10 cellular contexts compared by ENCODE assay signal in genomic region chr3:125128861-125129501, GRCh38.
DNase-seq lines count a peak whose midpoint lies in the region; ATAC-seq and TF ChIP-seq lines count a peak whose summit lies in the region.
"Had no signal": no experiment of that assay in that cellular context is flagged by ENCODE, and none has a peak within 500 bp of the region (broad histone marks: within the 10 kb centered on the region; RNA-seq: fewer than 3 reads in every experiment).

No MANE protein-coding gene starts in this region.

- H3K9me3 ChIP-seq in muscle layer of colon (ENCODE audit: low read length) = no peaks in the 10 kb centered on the region

- H3K4me3 Mint-ChIP-seq in MCF 10A (ENCODE audit: unreplicated experiment) = peak overlapping the region; percentile 29
- H3K4me3 Mint-ChIP-seq: stimulated activated effector memory CD8-positive, alpha-beta T cell treated with anti-CD3 and anti-CD28 coated beads, Interleukin-12 subunit alpha, Interleukin-12 subunit beta, amount 100 ng/mL, for 72 hours had no signal

- ATAC-seq in HG03025 (IDR thresholded peaks at IDR 0.05; ENCODE audit: low FRiP score, unreplicated experiment) = no peak
- ATAC-seq: stimulated activated effector memory CD8-positive, alpha-beta T cell treated with anti-CD3 and anti-CD28 coated beads, Interleukin-12 subunit alpha, Interleukin-12 subunit beta, amount 100 ng/mL, for 72 hours had no signal

- POLR2A ChIA-PET in MCF 10A (lab: Yijun Ruan, JAX) = interaction anchor here (0.6 to 2.7 kb wide), 5 partner anchors 11 to 542 kb away, joined by 3 to 17 read pairs (median 7); no protein-coding TSS in a partner anchor

- peaks cover 36% of the 10 kb centered on the region for H3K4me1 Mint-ChIP-seq in MCF 10A (ENCODE audit: insufficient read depth, unreplicated experiment)

- no peak for TF ChIP-seq CTCF in MCF 10A (IDR thresholded peaks at IDR 0.05; ENCODE audit: unreplicated experiment)

- intact Hi-C loops in MCF 10A (cut with micrococcal nuclease) = no loop called here

- no peak overlapping the region for H3K4me3 ChIP-seq in muscle layer of colon (ENCODE audit: low read depth in 1 of 2, low read length in 2 of 2)

- H3K27me3 ChIP-seq in muscle layer of colon (ENCODE audit: control insufficient read depth in 1 of 2, insufficient read depth in 2 of 2, low read length in 2 of 2) = no peaks in the 10 kb centered on the region

- H3K36me3 Mint-ChIP-seq in MCF 10A (ENCODE audit: insufficient read depth, unreplicated experiment) = peaks cover 6% of the 10 kb centered on the region
- H3K36me3 Mint-ChIP-seq: stimulated activated effector memory CD8-positive, alpha-beta T cell treated with anti-CD3 and anti-CD28 coated beads, Interleukin-12 subunit alpha, Interleukin-12 subunit beta, amount 100 ng/mL, for 72 hours had no signal

- BruUV-seq in MCF 10A (replicated peaks; lab: Mats Ljungman, UMichigan) = no TSS peak

- no peaks in the 10 kb centered on the region for H3K36me3 ChIP-seq in muscle layer of colon (ENCODE audit: insufficient read depth, low read length)

- peak overlapping the region; percentile 63 for H3K27ac ChIP-seq in muscle layer of colon (ENCODE audit: low read depth, low read length)

- CTCF ChIA-PET in MCF 10A (lab: Yijun Ruan, JAX) = interaction anchor here (0.8 to 1.6 kb wide), 5 partner anchors 8 to 76 kb away, joined by 3 to 4 read pairs (median 3); no protein-coding TSS in a partner anchor

- DNase-seq in AG08395 (ENCODE audit: low spot score) (peak; percentile 76), HuH-7 (ENCODE audit: low spot score) (peak; percentile 68), MCF 10A (ENCODE audit: unreplicated experiment) (peak; percentile 75), NCI-H510A (lab: John Stamatoyannopoulos, UW) (no peak), NCI-H2227 treated with DMSO at 0.1 percent for 48 hours (lab: John Stamatoyannopoulos, UW) (no peak), DMS 273 treated with DMSO at 0.1 percent for 48 hours (lab: John Stamatoyannopoulos, UW) (no peak)
- DNase-seq: kidney had no signal

- no peak overlapping the region for H3K9ac ChIP-seq in muscle layer of colon (ENCODE audit: low read length)

- H3K4me1 ChIP-seq in muscle layer of colon (ENCODE audit: insufficient read depth, low read length) = peaks cover 19% of the 10 kb centered on the region

- no peaks in the 10 kb centered on the region for H3K27me3 Mint-ChIP-seq in MCF 10A (ENCODE audit: insufficient read depth, unreplicated experiment)

- peak overlapping the region; percentile 92 for H3K27ac Mint-ChIP-seq in MCF 10A (ENCODE audit: low read depth, unreplicated experiment)
- H3K27ac Mint-ChIP-seq: stimulated activated effector memory CD8-positive, alpha-beta T cell treated with anti-CD3 and anti-CD28 coated beads, Interleukin-12 subunit alpha, Interleukin-12 subunit beta, amount 100 ng/mL, for 72 hours had no signal

- H3K9me3 Mint-ChIP-seq in MCF 10A (ENCODE audit: unreplicated experiment) = no peaks in the 10 kb centered on the region
- H3K9me3 Mint-ChIP-seq: stimulated activated effector memory CD8-positive, alpha-beta T cell treated with anti-CD3 and anti-CD28 coated beads, Interleukin-12 subunit alpha, Interleukin-12 subunit beta, amount 100 ng/mL, for 72 hours had no signal

Comparison
In these comparisons a context has a peak if more than half of its experiments do, and no peak if none do; other contexts are left out.
1. DNase-seq: peak in AG08395 (single experiment), HuH-7 (single experiment) and MCF 10A (single experiment); none in NCI-H510A (single experiment), NCI-H2227 treated with DMSO at 0.1 percent for 48 hours (single experiment) and DMS 273 treated with DMSO at 0.1 percent for 48 hours (single experiment).